Comparison of ENCODE assay signal across 8 cellular contexts in the genomic region with DNA sequence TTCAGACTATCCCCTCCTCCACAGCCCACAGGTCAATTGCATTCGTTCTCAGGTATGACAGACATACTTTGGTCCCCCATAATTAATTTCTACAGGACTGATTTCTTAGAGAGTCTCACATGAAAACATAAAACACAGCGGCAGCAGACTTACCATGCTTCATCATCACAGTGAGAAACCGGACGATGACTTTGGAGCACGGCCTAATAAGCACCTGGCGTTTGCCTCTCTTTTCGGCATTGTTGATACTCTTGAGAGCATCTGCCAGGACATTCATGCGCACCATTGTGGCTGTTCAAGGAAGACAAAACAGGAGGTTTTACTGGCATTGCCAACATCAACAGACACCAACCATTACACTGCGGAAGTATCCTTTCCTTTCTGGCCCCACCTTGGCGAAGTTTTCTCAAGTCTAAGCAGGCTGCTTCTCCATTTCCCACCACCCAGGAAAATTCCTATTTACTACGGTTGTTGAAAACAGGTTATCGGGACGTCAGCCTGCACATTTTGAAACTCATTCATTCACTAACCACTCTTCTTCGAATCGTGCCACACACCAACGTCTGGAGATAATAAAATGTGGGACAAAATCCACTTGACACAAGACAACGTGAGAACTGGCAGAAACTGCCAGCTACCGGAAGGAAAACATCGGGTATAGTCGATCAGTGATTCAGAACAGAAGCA. TPM values are rescaled to one million over a fixed set of nuclear protein-coding genes. Genes with fewer than 3 reads are reported as not detected.
A peak's percentile ranks its signal among the peaks of the same experiment; 100 is the strongest.
DNase-seq lines count a peak whose midpoint lies in the region; ATAC-seq and TF ChIP-seq lines count a peak whose summit lies in the region.

No MANE protein-coding gene starts in this region.

- H3K27ac ChIP-seq in parathyroid adenoma, result peak overlapping the region; percentile 88

- TF ChIP-seq POLR2A in erythroblast (IDR thresholded peaks at IDR 0.05; ENCODE audit: low read length), result no peak

- peak overlapping the region; percentile 49 for H3K9ac ChIP-seq in parathyroid adenoma

- H3K4me3 ChIP-seq in parathyroid adenoma (ENCODE audit: low read depth, low read length), result peak overlapping the region; percentile 90

- intact Hi-C loops in sciatic nerve (cut with DNase I), result no loop called here

- no peaks in the 10 kb centered on the region for H3K27me3 ChIP-seq in parathyroid adenoma (ENCODE audit: control insufficient read depth, insufficient read depth, low read length)

- H3K4me2 ChIP-seq in parathyroid adenoma (ENCODE audit: low read length), result peak overlapping the region; percentile 89

- in situ Hi-C loops in G401 (cut with HindIII; ENCODE audit: low sequenced_read_pairs), result no loop called here

- H2AFZ ChIP-seq in parathyroid adenoma, result no peak overlapping the region

- DNase-seq in G401 (ENCODE audit: low spot score), result peak; percentile 44
- peak; percentile 16 for DNase-seq in OCI-M1 (lab: John Stamatoyannopoulos, UW)
- DNase-seq in erythroblast (lab: John Stamatoyannopoulos, UW), result peak; percentile 33 to 41
- no peak for DNase-seq in globus pallidus (ENCODE audit: low spot score)
- no peak for DNase-seq in ecto neural progenitor cell (ENCODE audit: low spot score)
- no peak for DNase-seq in mesenteric fat pad (ENCODE audit: low spot score)
- no peak for DNase-seq in sciatic nerve (ENCODE audit: low spot score)

- no peak for TF ChIP-seq CTCF in parathyroid adenoma (IDR thresholded peaks at IDR 0.05)

- no peak for ATAC-seq in sciatic nerve

- H3K9me3 ChIP-seq in parathyroid adenoma (ENCODE audit: control insufficient read depth, low read length), result no peaks in the 10 kb centered on the region

- H3K4me1 ChIP-seq in parathyroid adenoma, result peaks cover 24% of the 10 kb centered on the region

- peaks cover 46% of the 10 kb centered on the region for H3K79me2 ChIP-seq in parathyroid adenoma

- H3K36me3 ChIP-seq in parathyroid adenoma (ENCODE audit: control insufficient read depth, insufficient read depth, low read length), result no peaks in the 10 kb centered on the region

RNA-seq across cellular contexts. Expression of gene RPS15A, which starts 1.2 kb away (rescaled TPM):
- 1,175 and 2,046 TPM in 2 replicates for total RNA-seq in G401 (2014; rRNA removed; shearing (Covaris generic))
- total RNA-seq in mesenteric fat pad (961 TPM), sciatic nerve (1,000 TPM)

RNA-seq across cellular contexts. Expression of gene ARL6IP1, which starts 12.4 kb away (rescaled TPM):
- total RNA-seq in G401 (2014; rRNA removed; shearing (Covaris generic)), result 64.1 and 119 TPM in 2 replicates
- total RNA-seq in mesenteric fat pad (104 TPM), sciatic nerve (103 TPM)

Comparison
In these comparisons a context has a peak if more than half of its experiments do, and no peak if none do; other contexts are left out.
1. DNase-seq: peak in G401 (single experiment), OCI-M1 (single experiment) and erythroblast (2 of 2); none in globus pallidus (single experiment), ecto neural progenitor cell (single experiment), mesenteric fat pad (single experiment) and sciatic nerve (single experiment).